Comparison of ENCODE assay signal across 8 cellular contexts in genomic region chrX:14528629-14529287, GRCh38. TPM values are rescaled to one million over a fixed set of nuclear protein-coding genes. Genes with fewer than 3 reads are reported as not detected.
DNase-seq lines count a peak whose midpoint lies in the region; ATAC-seq, FAIRE-seq and TF ChIP-seq lines count a peak whose summit lies in the region.

No MANE protein-coding gene starts in this region.

- H4K20me1 ChIP-seq in fibroblast of lung (ENCODE audit: control insufficient read depth, extremely low read depth, insufficient read depth, low read length), result no peaks in the 10 kb centered on the region

- H3K79me2 ChIP-seq in fibroblast of lung (ENCODE audit: control insufficient read depth, insufficient read depth, low read length), result no peaks in the 10 kb centered on the region

- no peak overlapping the region for H3K27ac Mint-ChIP-seq in nephron progenitor cell

- no peaks in the 10 kb centered on the region for H3K9me3 ChIP-seq in fibroblast of lung (ENCODE audit: control insufficient read depth, insufficient read depth, low read depth, low read length)

- no peaks in the 10 kb centered on the region for H3K27me3 ChIP-seq in fibroblast of lung (ENCODE audit: control insufficient read depth, insufficient read depth, low read length)

- peak overlapping the region in 1 of 4 experiments; percentile 28 for H3K4me3 ChIP-seq in fibroblast of lung (replicated peaks in 1 of 4; ENCODE audit: control extremely low read depth in 1 of 4, insufficient read depth in 1 of 4, low read depth in 3 of 4, low read length in 4 of 4)

- no peaks in the 10 kb centered on the region for H3K4me1 ChIP-seq in fibroblast of lung (ENCODE audit: control insufficient read depth, extremely low read depth, insufficient read depth, low read length)

- H3K4me3 Mint-ChIP-seq in nephron progenitor cell, result peak overlapping the region; percentile 84

- H3K27ac ChIP-seq in fibroblast of lung (ENCODE audit: insufficient read depth, low read length), result no peak overlapping the region

- no peak overlapping the region for H2AFZ ChIP-seq in fibroblast of lung (ENCODE audit: low read length)

- no peaks in the 10 kb centered on the region for H3K36me3 ChIP-seq in fibroblast of lung (ENCODE audit: control insufficient read depth, insufficient read depth, low read length)

- ATAC-seq in GM21723 (IDR thresholded peaks at IDR 0.05; ENCODE audit: unreplicated experiment) (peak; percentile 62), HG03039 (IDR thresholded peaks at IDR 0.05; ENCODE audit: unreplicated experiment) (no peak)

- peaks cover 8% of the 10 kb centered on the region for H3K27me3 Mint-ChIP-seq in nephron progenitor cell (ENCODE audit: low read depth, poor library complexity)

- H3K36me3 Mint-ChIP-seq in nephron progenitor cell (ENCODE audit: low read depth), result no peaks in the 10 kb centered on the region

- DNase-seq in COLO668 (lab: John Stamatoyannopoulos, UW; ENCODE audit: unreplicated experiment) (peak; percentile 41), NCI-H2171 treated with DMSO at 0.1 percent for 48 hours (lab: John Stamatoyannopoulos, UW) (peak; percentile 14), fibroblast of lung (ENCODE audit: low read depth in 2 of 2) (peak in 1 of 2 donors; percentile 55), nephron progenitor cell (peak; percentile 80), urothelium cell line (ENCODE audit: low spot score) (peak; percentile 10)
- peak; percentile 76 for DNase-seq in activated CD8-positive, alpha-beta memory T cell treated with anti-CD3 and anti-CD28 coated beads for 24 hours

- no peak overlapping the region for H3K4me2 ChIP-seq in fibroblast of lung (ENCODE audit: extremely low read depth, insufficient read depth, low read length)

- peaks cover 5% of the 10 kb centered on the region for H3K4me1 Mint-ChIP-seq in nephron progenitor cell

- TF ChIP-seq CTCF in fibroblast of lung (conservative IDR thresholded peaks at IDR 0.05 in 1 of 2, IDR thresholded peaks at IDR 0.05 in 1 of 2; ENCODE audit: low read depth in 1 of 2, low read length in 2 of 2) (peak; percentile 29 to 42), nephron progenitor cell (IDR thresholded peaks at IDR 0.05) (peak; percentile 58)

- H3K9me3 Mint-ChIP-seq in nephron progenitor cell, result peaks cover 17% of the 10 kb centered on the region

- FAIRE-seq in urothelium cell line (lab: Jason Lieb, UNC), result no peak

- H3K9ac ChIP-seq in fibroblast of lung (ENCODE audit: insufficient read depth, low read length), result no peak overlapping the region

RNA-seq across cellular contexts. Expression of gene GLRA2, which starts 0.6 kb away (rescaled TPM):
- not detected in 2 replicates for total RNA-seq in fibroblast of lung
- polyA plus RNA-seq in fibroblast of lung, result not detected in 2 replicates
- polyA plus RNA-seq in fibroblast of lung (2012), result not detected in 2 replicates
- not detected in 2 replicates for polyA minus RNA-seq in fibroblast of lung (ENCODE audit: low replicate concordance)
